In the genomic region with DNA sequence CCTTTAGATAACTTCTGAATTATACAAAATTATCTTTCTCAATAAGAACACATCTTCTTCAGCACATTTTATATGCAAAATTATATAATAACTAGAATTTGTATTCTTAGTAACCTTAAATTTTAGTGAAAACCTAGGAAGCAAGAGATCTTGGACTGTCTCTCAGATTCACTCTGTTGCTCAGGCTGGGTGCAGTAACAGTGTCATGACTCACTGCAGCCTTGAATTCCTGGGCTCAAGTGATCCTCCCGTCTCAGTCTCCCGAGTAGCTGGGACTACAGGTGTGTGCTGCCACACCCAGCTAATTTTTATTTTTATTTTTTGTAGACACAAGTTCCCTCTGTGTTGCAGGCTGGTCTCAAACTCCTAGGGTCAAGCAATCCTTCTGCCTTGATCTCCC, we compare ENCODE assay signal across 26 cellular contexts. TPM values are rescaled to one million over a fixed set of nuclear protein-coding genes. Genes with fewer than 3 reads are reported as not detected.
"Had no signal": no experiment of that assay in that cellular context is flagged by ENCODE, and none has a peak within 500 bp of the region (broad histone marks: within the 10 kb centered on the region; RNA-seq: fewer than 3 reads in every experiment).

No MANE protein-coding gene starts in this region.

- H3K27ac ChIP-seq: colonic mucosa, esophagus squamous epithelium, gastrocnemius medialis, heart right ventricle, left lung, lower lobe of right lung had no signal

- H3K4me1 ChIP-seq: colonic mucosa, esophagus squamous epithelium, gastrocnemius medialis, heart right ventricle, left lung, lower lobe of right lung had no signal

- H3K27me3 ChIP-seq: colonic mucosa, esophagus squamous epithelium, gastrocnemius medialis, left lung had no signal

- H3K36me3 ChIP-seq: colonic mucosa, esophagus squamous epithelium, gastrocnemius medialis, heart right ventricle, left lung, lower lobe of right lung had no signal

- H3K4me3 ChIP-seq: colonic mucosa, esophagus squamous epithelium, gastrocnemius medialis, heart right ventricle, left lung, lower lobe of right lung, mucosa of descending colon had no signal

- H3K9me3 ChIP-seq: colonic mucosa, esophagus squamous epithelium, gastrocnemius medialis, heart right ventricle, left lung, lower lobe of right lung, mucosa of descending colon had no signal

- DNase-seq: colonic mucosa; cortex of kidney; effector CD8-positive, alpha-beta T cell; esophagus squamous epithelium; foreskin fibroblast; foreskin melanocyte; gastrocnemius medialis; glutamatergic neuron; head of caudate nucleus; heart right ventricle; hippocampal formation; immature natural killer cell; islet precursor cell; kidney; kidney glomerular epithelial cell; left lung; left ventricle myocardium superior; lower lobe of right lung; mesenchymal stem cell; mucosa of descending colon; naive B cell; naive thymus-derived CD8-positive, alpha-beta T cell had no signal

- ATAC-seq: gastrocnemius medialis; heart right ventricle; left lung; left ventricle myocardium superior; lower lobe of right lung; mucosa of descending colon; naive thymus-derived CD8-positive, alpha-beta T cell had no signal

RNA-seq across cellular contexts. Expression of a gene that starts 29.9 kb away (rescaled TPM):
- total RNA-seq: dermis microvascular lymphatic vessel endothelial cell, kidney, mesenteric fat pad had no signal

RNA-seq across cellular contexts. Expression of a gene that starts 52.3 kb away (rescaled TPM):
- total RNA-seq: dermis microvascular lymphatic vessel endothelial cell; endothelial cell of umbilical vein; lung microvascular endothelial cell; naive thymus-derived CD8-positive, alpha-beta T cell had no signal
- polyA plus RNA-seq: endothelial cell of umbilical vein; immature natural killer cell; naive thymus-derived CD8-positive, alpha-beta T cell had no signal
